18 cellular contexts compared by ENCODE assay signal in the genomic region with DNA sequence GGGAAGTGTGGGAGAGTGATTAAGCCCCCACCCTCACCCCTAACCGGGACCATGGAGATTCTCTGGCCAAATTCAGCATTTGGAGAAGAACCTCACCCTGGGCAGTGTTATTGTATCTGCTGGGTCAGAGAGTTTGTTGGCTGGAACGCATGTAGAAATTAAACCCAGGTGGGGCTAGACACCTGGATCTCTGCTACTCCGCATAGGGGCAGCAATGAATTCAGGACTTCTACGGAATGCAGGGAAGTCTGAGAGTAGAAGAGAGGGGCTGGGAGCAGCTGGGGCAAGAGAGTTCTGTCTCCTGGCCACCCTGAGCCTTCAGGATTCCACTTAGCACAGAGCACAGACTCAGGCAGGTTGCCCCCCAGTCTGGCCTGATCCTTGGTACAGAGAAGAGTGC. TPM values are rescaled to one million over a fixed set of nuclear protein-coding genes. Genes with fewer than 3 reads are reported as not detected.
DNase-seq lines count a peak whose midpoint lies in the region; ATAC-seq and TF ChIP-seq lines count a peak whose summit lies in the region.
"Had no signal": no experiment of that assay in that cellular context is flagged by ENCODE, and none has a peak within 500 bp of the region (broad histone marks: within the 10 kb centered on the region; RNA-seq: fewer than 3 reads in every experiment).

No MANE protein-coding gene starts in this region.

- H3K23me2 ChIP-seq in H9 (ENCODE audit: insufficient read length, low read depth, low read length, poor library complexity, severe bottlenecking), result peaks cover 33% of the 10 kb centered on the region

- H2AK5ac ChIP-seq in H9 (ENCODE audit: insufficient read length, low read length), result no peak overlapping the region

- no peaks in the 10 kb centered on the region for H3K79me1 ChIP-seq in H9 (ENCODE audit: insufficient read depth, low read depth, low read length, poor library complexity, severe bottlenecking)

- POLR2A ChIA-PET in WTC11 (lab: Charles Lee), result interaction anchor here (1.0 to 5.4 kb wide), 5 partner anchors 17 to 32 kb away, joined by 3 to 195 read pairs (median 9); a partner anchor contains a TSS

- H3K4me2 ChIP-seq in H9 (ENCODE audit: insufficient read depth, insufficient read length, low read length), result peak overlapping the region; percentile 83

- H3K4me1 ChIP-seq in H9 (ENCODE audit: insufficient read depth, low read length) (peaks cover 11% of the 10 kb centered on the region; the same call in 1 of the 2 replicates), testis (peaks cover 32% of the 10 kb centered on the region)

- H3K23ac ChIP-seq in H9 (ENCODE audit: insufficient read length, low read depth, low read length), result no peak overlapping the region

- CTCF ChIA-PET in WTC11 (lab: Charles Lee), result interaction anchor here (0.8 to 25.2 kb wide), 8 partner anchors 11 to 365 kb away, joined by 3 to 1553 read pairs (median 20); a partner anchor contains a TSS

- no peak overlapping the region for H4K91ac ChIP-seq in H9 (ENCODE audit: insufficient read length, low read depth, low read length)

- no peaks in the 10 kb centered on the region; a peak in 1 of 7 replicates for H3K36me3 Mint-ChIP-seq in H9 (ENCODE audit: insufficient read depth in 1 of 3, low read depth in 3 of 3)
- H3K36me3 Mint-ChIP-seq in WTC11, result no peaks in the 10 kb centered on the region
- peaks cover 0 to 7% of the 10 kb centered on the region in 2 donors for H3K36me3 Mint-ChIP-seq in stimulated activated naive B cell treated with anti-CD40 and anti-IgM and Interleukin-4, amounts not matched to agents 10 μg/mL and 1 μg/mL and 100 μg/mL, for 72 hours
- H3K36me3 Mint-ChIP-seq in activated T-helper 2 cell treated with anti-CD3 and anti-CD28 coated beads, Interferon-gamma antibody, Interleukin-2, Interleukin-4, amounts not matched to agents 10 μg/mL and 5 μg/mL and 100 μg/mL, durations not matched to agents 14 hours and 24 hours and 36 hours (ENCODE audit: low read depth), result no peaks in the 10 kb centered on the region
- H3K36me3 Mint-ChIP-seq: naive B cell had no signal

- H3K27me3 Mint-ChIP-seq in H9 (ENCODE audit: low read depth) (peaks cover 15% of the 10 kb centered on the region), WTC11 (ENCODE audit: low read depth) (peaks cover 13% of the 10 kb centered on the region)
- H3K27me3 Mint-ChIP-seq in stimulated activated naive B cell treated with anti-CD40 and anti-IgM and Interleukin-4, amounts not matched to agents 10 μg/mL and 1 μg/mL and 100 μg/mL, for 72 hours, result peaks cover 23 to 24% of the 10 kb centered on the region in 2 donors
- H3K27me3 Mint-ChIP-seq in activated T-helper 2 cell treated with anti-CD3 and anti-CD28 coated beads, Interferon-gamma antibody, Interleukin-2, Interleukin-4, amounts not matched to agents 10 μg/mL and 5 μg/mL and 100 μg/mL, durations not matched to agents 14 hours and 24 hours and 36 hours (ENCODE audit: low read depth), result peaks cover 37% of the 10 kb centered on the region

- H3K27ac Mint-ChIP-seq in H9 (peak overlapping the region; percentile 46 to 99 (median 90); a peak in 3 of 7 replicates), WTC11 (no peak overlapping the region; the same call in 1 of the 2 replicates)
- peak overlapping the region; percentile 25 for H3K27ac Mint-ChIP-seq in stimulated activated naive B cell treated with anti-CD40 and anti-IgM and Interleukin-4, amounts not matched to agents 10 μg/mL and 1 μg/mL and 100 μg/mL, for 72 hours
- no peak overlapping the region for H3K27ac Mint-ChIP-seq in activated T-helper 2 cell treated with anti-CD3 and anti-CD28 coated beads, Interferon-gamma antibody, Interleukin-2, Interleukin-4, amounts not matched to agents 10 μg/mL and 5 μg/mL and 100 μg/mL, durations not matched to agents 14 hours and 24 hours and 36 hours
- H3K27ac Mint-ChIP-seq: activated T-cell treated with anti-CD3 and anti-CD28 coated beads, Interleukin-2, amount 50 U/mL, for 24 hours; T-helper 1 cell treated with Interleukin-12 subunit alpha and Interleukin-12 subunit beta and Interleukin-4 antibody, amounts not matched to agents 30 μg/mL and 1 μg/mL, for 36 hours had no signal

- peaks cover 3% of the 10 kb centered on the region; the same call in 1 of the 2 replicates for H3K27me3 ChIP-seq in H9 (ENCODE audit: insufficient read depth, low read length)
- no peaks in the 10 kb centered on the region for H3K27me3 ChIP-seq in testis
- H3K27me3 ChIP-seq: right atrium auricular region had no signal

- no peak overlapping the region for H3K9ac ChIP-seq in H9 (ENCODE audit: extremely low read depth, insufficient read length, low read length)

- H3K9me3 ChIP-seq in H9 (ENCODE audit: control insufficient read depth, low read depth, low read length) (no peaks in the 10 kb centered on the region), testis (no peaks in the 10 kb centered on the region)
- H3K9me3 ChIP-seq: BE2C, heart left ventricle, right atrium auricular region had no signal

- ATAC-seq in WTC11, result no peak
- ATAC-seq in stimulated activated naive B cell treated with anti-CD40 and anti-IgM and Interleukin-4, amounts not matched to agents 10 μg/mL and 1 μg/mL and 100 μg/mL, for 72 hours (replicated peaks), result no peak
- no peak for ATAC-seq in GM21526 (IDR thresholded peaks at IDR 0.05; ENCODE audit: low FRiP score, unreplicated experiment)
- ATAC-seq in HG03520 (IDR thresholded peaks at IDR 0.05; ENCODE audit: unreplicated experiment), result no peak

- no peak overlapping the region for H3K4me3 ChIP-seq in testis
- H3K4me3 ChIP-seq: heart left ventricle, right atrium auricular region had no signal

- H2BK12ac ChIP-seq in H9 (ENCODE audit: insufficient read length, low read depth, low read length), result no peak overlapping the region

- H3K56ac ChIP-seq in H9 (ENCODE audit: insufficient read length, low read depth, low read length), result no peak overlapping the region

- DNase-seq in H9, result no peak
- DNase-seq in WTC11 (ENCODE audit: low spot score), result no peak
- DNase-seq in left kidney (ENCODE audit: low read depth, low spot score), result peak; percentile 25
- no peak for DNase-seq in stimulated activated naive B cell treated with anti-CD40 and anti-IgM and Interleukin-4, amounts not matched to agents 10 μg/mL and 1 μg/mL and 100 μg/mL, for 72 hours
- no peak for DNase-seq in activated T-helper 2 cell treated with anti-CD3 and anti-CD28 coated beads, Interferon-gamma antibody, Interleukin-2, Interleukin-4, amounts not matched to agents 10 μg/mL and 5 μg/mL and 100 μg/mL, durations not matched to agents 14 hours and 24 hours and 36 hours (ENCODE audit: low spot score)
- DNase-seq in testis, result no peak
- DNase-seq: activated CD4-positive, alpha-beta T cell treated with anti-CD3 and anti-CD28 coated beads for 4 hours; activated T-cell treated with anti-CD3 and anti-CD28 coated beads, Interleukin-2, amount 50 U/mL, for 24 hours; naive B cell; NCI-H2081 treated with DMSO at 0.1 percent for 48 hours; stimulated activated CD4-positive, alpha-beta T cell treated with anti-CD3 and anti-CD28 coated beads, Interleukin-2, amount 100 ng/mL, for 24 hours had no signal

- H4K20me1 ChIP-seq in H9 (ENCODE audit: control insufficient read depth, insufficient read depth, insufficient read length), result no peaks in the 10 kb centered on the region

- TF ChIP-seq POLR2A in testis (IDR thresholded peaks at IDR 0.05), result no peak

- no peaks in the 10 kb centered on the region for H3K79me2 ChIP-seq in H9 (ENCODE audit: insufficient read depth, low read length)

- H4K8ac ChIP-seq in H9 (replicated peaks; ENCODE audit: insufficient read length, low read depth, low read length), result no peak overlapping the region

- intact Hi-C loops in activated T-helper 2 cell treated with anti-CD3 and anti-CD28 coated beads, Interferon-gamma antibody, Interleukin-2, Interleukin-4, amounts not matched to agents 10 μg/mL and 5 μg/mL and 100 μg/mL, durations not matched to agents 14 hours and 24 hours and 36 hours (cut with micrococcal nuclease), result no loop called here
- intact Hi-C loops in testis (cut with DNase I; ENCODE audit: low total_unique reads), result no loop called here

- WGBS in H9 (ENCODE audit: extremely low coverage, insufficient read length, low lambda C conversion rate), result no CpG with 5 or more reads among the region's 4 CpGs
- WGBS in testis, 2 donors, result 74 to 75% methylated on average over 4 of the region's 4 CpGs

- H3T11ph ChIP-seq in H9 (ENCODE audit: low read length), result no peak overlapping the region

- no peak overlapping the region for H2BK120ac ChIP-seq in H9 (ENCODE audit: low read depth, low read length, poor library complexity, severe bottlenecking)

- TF ChIP-seq CTCF in H9 (conservative IDR thresholded peaks at IDR 0.05) (no peak), WTC11 (IDR thresholded peaks at IDR 0.05) (no peak), testis (IDR thresholded peaks at IDR 0.05) (no peak)

- H2BK20ac ChIP-seq in H9 (ENCODE audit: low read depth, low read length, poor library complexity, severe bottlenecking), result no peak overlapping the region

- H2AFZ ChIP-seq in H9 (ENCODE audit: low read length), result no peak overlapping the region

- H3K4ac ChIP-seq in H9 (ENCODE audit: low read depth, low read length), result no peak overlapping the region

- no peak overlapping the region for H2BK15ac ChIP-seq in H9 (ENCODE audit: low read depth, low read length)

- H4K5ac ChIP-seq in H9 (ENCODE audit: insufficient read length, low read depth, low read length), result no peak overlapping the region

- no peak overlapping the region for H2BK5ac ChIP-seq in H9 (ENCODE audit: insufficient read length, low read length)

- no peak overlapping the region for H3K27ac ChIP-seq in H9 (ENCODE audit: insufficient read length, low read depth, low read length)
- H3K27ac ChIP-seq in testis, result no peak overlapping the region
- H3K27ac ChIP-seq: epithelial cell of prostate had no signal

- H3K9me3 Mint-ChIP-seq in H9 (no peaks in the 10 kb centered on the region), WTC11 (no peaks in the 10 kb centered on the region)
- no peaks in the 10 kb centered on the region for H3K9me3 Mint-ChIP-seq in stimulated activated naive B cell treated with anti-CD40 and anti-IgM and Interleukin-4, amounts not matched to agents 10 μg/mL and 1 μg/mL and 100 μg/mL, for 72 hours
- no peaks in the 10 kb centered on the region for H3K9me3 Mint-ChIP-seq in activated T-helper 2 cell treated with anti-CD3 and anti-CD28 coated beads, Interferon-gamma antibody, Interleukin-2, Interleukin-4, amounts not matched to agents 10 μg/mL and 5 μg/mL and 100 μg/mL, durations not matched to agents 14 hours and 24 hours and 36 hours
- H3K9me3 Mint-ChIP-seq: activated T-cell treated with anti-CD3 and anti-CD28 coated beads, Interleukin-2, amount 50 U/mL, for 24 hours; naive B cell; T-helper 1 cell treated with Interleukin-12 subunit alpha and Interleukin-12 subunit beta and Interleukin-4 antibody, amounts not matched to agents 30 μg/mL and 1 μg/mL, for 36 hours had no signal

- H3K4me3 Mint-ChIP-seq in H9, result peak overlapping the region in 1 of 2 experiments; percentile 91; a peak in 3 of 5 replicates
- peak overlapping the region; percentile 84 for H3K4me3 Mint-ChIP-seq in WTC11
- H3K4me3 Mint-ChIP-seq in stimulated activated naive B cell treated with anti-CD40 and anti-IgM and Interleukin-4, amounts not matched to agents 10 μg/mL and 1 μg/mL and 100 μg/mL, for 72 hours, result no peak overlapping the region
- no peak overlapping the region for H3K4me3 Mint-ChIP-seq in activated T-helper 2 cell treated with anti-CD3 and anti-CD28 coated beads, Interferon-gamma antibody, Interleukin-2, Interleukin-4, amounts not matched to agents 10 μg/mL and 5 μg/mL and 100 μg/mL, durations not matched to agents 14 hours and 24 hours and 36 hours (ENCODE audit: low read depth)
- H3K4me3 Mint-ChIP-seq: activated T-cell treated with anti-CD3 and anti-CD28 coated beads, Interleukin-2, amount 50 U/mL, for 24 hours; T-helper 1 cell treated with Interleukin-12 subunit alpha and Interleukin-12 subunit beta and Interleukin-4 antibody, amounts not matched to agents 30 μg/mL and 1 μg/mL, for 36 hours had no signal

- H3K4me1 Mint-ChIP-seq in H9, result peaks cover 68 to 69% of the 10 kb centered on the region in 2 experiments
- peaks cover 61% of the 10 kb centered on the region for H3K4me1 Mint-ChIP-seq in WTC11
- H3K4me1 Mint-ChIP-seq in stimulated activated naive B cell treated with anti-CD40 and anti-IgM and Interleukin-4, amounts not matched to agents 10 μg/mL and 1 μg/mL and 100 μg/mL, for 72 hours, result peaks cover 17 to 27% of the 10 kb centered on the region in 2 donors
- peaks cover 13% of the 10 kb centered on the region for H3K4me1 Mint-ChIP-seq in activated T-helper 2 cell treated with anti-CD3 and anti-CD28 coated beads, Interferon-gamma antibody, Interleukin-2, Interleukin-4, amounts not matched to agents 10 μg/mL and 5 μg/mL and 100 μg/mL, durations not matched to agents 14 hours and 24 hours and 36 hours (ENCODE audit: low read depth)

- H3K14ac ChIP-seq in H9 (ENCODE audit: insufficient read depth, low read length), result no peak overlapping the region

- no peak overlapping the region for H3K18ac ChIP-seq in H9 (ENCODE audit: insufficient read length, low read depth, low read length)

- H3K36me3 ChIP-seq in testis (ENCODE audit: low read depth, missing control alignments), result no peaks in the 10 kb centered on the region
- H3K36me3 ChIP-seq: BE2C, heart left ventricle, right atrium auricular region had no signal

RNA-seq across cellular contexts. Expression of a gene that starts 3.6 kb away (rescaled TPM):
- total RNA-seq in H9 (2021), result 180 and 184 TPM in 2 replicates
- total RNA-seq in WTC11 (2021), result 135 to 195 TPM (median 186 TPM) in 3 replicates
- total RNA-seq in activated T-helper 2 cell treated with anti-CD3 and anti-CD28 coated beads, Interferon-gamma antibody, Interleukin-2, Interleukin-4, amounts not matched to agents 10 μg/mL and 5 μg/mL and 100 μg/mL, durations not matched to agents 14 hours and 24 hours and 36 hours, result 1.0 and 1.1 TPM in 2 replicates
- total RNA-seq in testis, result 1 to 10 TPM; 2.1 to 6.8 TPM
- polyA plus RNA-seq in testis (ENCODE audit: insufficient read depth, low read depth, low replicate concordance), result 21.0 TPM

RNA-seq across cellular contexts. Expression of a gene that starts 19.2 kb away (rescaled TPM):
- total RNA-seq in H9 (2021) (24.4 and 26.2 TPM in 2 replicates), WTC11 (2021) (32.0 to 41.0 TPM (median 37.9 TPM) in 3 replicates), testis (10 to 100 TPM; 34.1 to 69.0 TPM)
- total RNA-seq in activated T-helper 2 cell treated with anti-CD3 and anti-CD28 coated beads, Interferon-gamma antibody, Interleukin-2, Interleukin-4, amounts not matched to agents 10 μg/mL and 5 μg/mL and 100 μg/mL, durations not matched to agents 14 hours and 24 hours and 36 hours, result 37.3 and 45.2 TPM in 2 replicates
- polyA plus RNA-seq in testis (ENCODE audit: insufficient read depth, low read depth, low replicate concordance), result 50.5 TPM

RNA-seq across cellular contexts. Expression of a gene that starts 19.5 kb away (rescaled TPM):
- total RNA-seq in H9 (2021) (52.4 and 57.6 TPM in 2 replicates), WTC11 (2021) (37.2 to 43.8 TPM (median 42.2 TPM) in 3 replicates), testis (100 to 1,000 TPM in 1 of 2 donors, 10 to 100 TPM in 1; 60.9 to 150 TPM)
- total RNA-seq in activated T-helper 2 cell treated with anti-CD3 and anti-CD28 coated beads, Interferon-gamma antibody, Interleukin-2, Interleukin-4, amounts not matched to agents 10 μg/mL and 5 μg/mL and 100 μg/mL, durations not matched to agents 14 hours and 24 hours and 36 hours, result 52.2 and 57.4 TPM in 2 replicates
- 223 TPM for polyA plus RNA-seq in testis (ENCODE audit: insufficient read depth, low read depth, low replicate concordance)

RNA-seq across cellular contexts. Expression of a gene that starts 31.8 kb away (rescaled TPM):
- total RNA-seq in H9 (2021), result 167 and 168 TPM in 2 replicates
- total RNA-seq in WTC11 (2021), result 103 to 127 TPM (median 104 TPM) in 3 replicates
- not detected in 2 replicates for total RNA-seq in activated T-helper 2 cell treated with anti-CD3 and anti-CD28 coated beads, Interferon-gamma antibody, Interleukin-2, Interleukin-4, amounts not matched to agents 10 μg/mL and 5 μg/mL and 100 μg/mL, durations not matched to agents 14 hours and 24 hours and 36 hours
- total RNA-seq in testis, result 10 to 100 TPM; 17.6 to 27.7 TPM
- 20.7 TPM for polyA plus RNA-seq in testis (ENCODE audit: insufficient read depth, low read depth, low replicate concordance)

RNA-seq across cellular contexts. Expression of a gene that starts 31.9 kb away (rescaled TPM):
- total RNA-seq in H9 (2021), result 27.3 and 29.0 TPM in 2 replicates
- 35.1 to 37.4 TPM (median 35.2 TPM) in 3 replicates for total RNA-seq in WTC11 (2021)
- total RNA-seq in activated T-helper 2 cell treated with anti-CD3 and anti-CD28 coated beads, Interferon-gamma antibody, Interleukin-2, Interleukin-4, amounts not matched to agents 10 μg/mL and 5 μg/mL and 100 μg/mL, durations not matched to agents 14 hours and 24 hours and 36 hours, result 116 and 124 TPM in 2 replicates
- 10 to 100 TPM; 36.6 to 51.7 TPM for total RNA-seq in testis
- polyA plus RNA-seq in testis (ENCODE audit: insufficient read depth, low read depth, low replicate concordance), result 101 TPM

Comparison
In these comparisons a context has a peak if more than half of its experiments do, and no peak if none do; other contexts are left out.
1. H3K27ac Mint-ChIP-seq: peak in H9 (3 of 3) and stimulated activated naive B cell treated with anti-CD40 and anti-IgM and Interleukin-4, amounts not matched to agents 10 μg/mL and 1 μg/mL and 100 μg/mL, for 72 hours (single experiment); none in WTC11 (single experiment) and activated T-helper 2 cell treated with anti-CD3 and anti-CD28 coated beads, Interferon-gamma antibody, Interleukin-2, Interleukin-4, amounts not matched to agents 10 μg/mL and 5 μg/mL and 100 μg/mL, durations not matched to agents 14 hours and 24 hours and 36 hours (single experiment).
2. RNA of a gene that starts 3.6 kb away (total RNA-seq): 180 to 184 TPM in H9 and 135 to 195 TPM in WTC11; 2.1 to 6.8 TPM in testis and 1.0 to 1.1 TPM in activated T-helper 2 cell treated with anti-CD3 and anti-CD28 coated beads, Interferon-gamma antibody, Interleukin-2, Interleukin-4, amounts not matched to agents 10 μg/mL and 5 μg/mL and 100 μg/mL, durations not matched to agents 14 hours and 24 hours and 36 hours; every median in the first group is over 10 times any median in the second.